In the genomic region with DNA sequence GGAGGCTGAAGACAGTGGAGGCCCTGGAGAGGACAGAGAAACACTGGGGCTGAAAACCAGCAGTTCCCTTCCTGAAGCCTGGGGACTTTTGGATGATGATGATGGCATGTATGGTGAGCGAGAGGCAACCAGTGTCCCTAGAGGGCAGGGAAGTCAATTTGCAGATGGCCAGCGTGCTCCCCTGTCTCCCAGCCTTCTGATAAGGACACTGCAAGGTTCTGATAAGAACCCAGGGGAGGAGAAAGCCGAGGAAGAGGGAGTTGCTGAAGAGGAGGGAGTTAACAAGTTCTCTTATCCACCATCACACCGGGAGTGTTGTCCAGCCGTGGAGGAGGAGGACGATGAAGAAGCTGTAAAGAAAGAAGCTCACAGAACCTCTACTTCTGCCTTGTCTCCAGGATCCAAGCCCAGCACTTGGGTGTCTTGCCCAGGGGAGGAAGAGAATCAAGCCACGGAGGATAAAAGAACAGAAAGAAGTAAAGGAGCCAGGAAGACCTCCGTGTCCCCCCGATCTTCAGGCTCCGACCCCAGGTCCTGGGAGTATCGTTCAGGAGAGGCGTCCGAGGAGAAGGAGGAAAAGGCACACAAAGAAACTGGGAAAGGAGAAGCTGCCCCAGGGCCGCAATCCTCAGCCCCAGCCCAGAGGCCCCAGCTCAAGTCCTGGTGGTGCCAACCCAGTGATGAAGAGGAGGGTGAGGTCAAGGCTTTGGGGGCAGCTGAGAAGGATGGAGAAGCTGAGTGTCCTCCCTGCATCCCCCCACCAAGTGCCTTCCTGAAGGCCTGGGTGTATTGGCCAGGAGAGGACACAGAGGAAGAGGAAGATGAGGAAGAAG, we compare ENCODE assay signal across 6 cellular contexts. TPM values are rescaled to one million over a fixed set of nuclear protein-coding genes. Genes with fewer than 3 reads are reported as not detected.
DNase-seq lines count a peak whose midpoint lies in the region; ATAC-seq lines count a peak whose summit lies in the region.

No MANE protein-coding gene starts in this region.

- H3K36me3 Mint-ChIP-seq in activated CD4-positive, alpha-beta T cell treated with anti-CD3 and anti-CD28 coated beads for 36 hours (ENCODE audit: low read depth) = peaks cover 54% of the 10 kb centered on the region

- DNase-seq in activated CD4-positive, alpha-beta T cell treated with anti-CD3 and anti-CD28 coated beads for 36 hours = peak; percentile 17
- DNase-seq in activated CD4-positive, alpha-beta T cell treated with anti-CD3 and anti-CD28 coated beads for 48 hours = no peak
- DNase-seq in NCI-H446 treated with DMSO at 0.1 percent for 48 hours (lab: John Stamatoyannopoulos, UW) (no peak), occipital lobe (lab: John Stamatoyannopoulos, UW) (no peak)

- H3K4me1 Mint-ChIP-seq in activated CD4-positive, alpha-beta T cell treated with anti-CD3 and anti-CD28 coated beads for 36 hours = peaks cover 51% of the 10 kb centered on the region

- no peaks in the 10 kb centered on the region for H3K9me3 Mint-ChIP-seq in activated CD4-positive, alpha-beta T cell treated with anti-CD3 and anti-CD28 coated beads for 36 hours (ENCODE audit: low read depth)

- WGBS in esophagus, 2 donors = 22 to 35% methylated on average over 14 of the region's 14 CpGs

- ATAC-seq in activated CD4-positive, alpha-beta T cell treated with anti-CD3 and anti-CD28 coated beads for 36 hours = no peak

- no peaks in the 10 kb centered on the region for H3K27me3 ChIP-seq in esophagus (ENCODE audit: control insufficient read depth in 1 of 2, insufficient read depth in 2 of 2, low read length in 2 of 2)

- peak overlapping the region; percentile 97 to 100 for H3K27ac ChIP-seq in esophagus (ENCODE audit: low read depth in 2 of 2, low read length in 1 of 2)
- peak overlapping the region; percentile 95 to 100 (median 99) for H3K27ac ChIP-seq in skin epidermis

- H3K9me3 ChIP-seq in esophagus (ENCODE audit: control insufficient read depth in 2 of 2, insufficient read depth in 1 of 2, low read depth in 1 of 2, low read length in 1 of 2) = no peaks in the 10 kb centered on the region

- H3K4me3 ChIP-seq in esophagus (ENCODE audit: low read depth in 1 of 2, low read length in 2 of 2) (peak overlapping the region; percentile 89 to 93), skin epidermis (peak overlapping the region; percentile 73 to 100 (median 76))

- peaks cover 11 to 16% of the 10 kb centered on the region in 2 donors for H3K36me3 ChIP-seq in esophagus (ENCODE audit: control insufficient read depth in 2 of 2, insufficient read depth in 2 of 2, low read length in 1 of 2)

- intact Hi-C loops in activated CD4-positive, alpha-beta T cell treated with anti-CD3 and anti-CD28 coated beads for 36 hours (cut with DNase I, micrococcal nuclease) = loop anchor here (2.0 to 10.0 kb wide), 8 partner anchors 15 to 801 kb away; a partner anchor contains a TSS

- POLR2A ChIA-PET in activated CD4-positive, alpha-beta T cell treated with anti-CD3 and anti-CD28 coated beads for 36 hours (lab: Charles Lee) = interaction anchor here (0.6 to 1.2 kb wide), 5 partner anchors 15 to 120 kb away, joined by 3 to 7 read pairs (median 5); a partner anchor contains a TSS

- peaks cover 7 to 9% of the 10 kb centered on the region in 2 donors for H3K4me1 ChIP-seq in esophagus (ENCODE audit: control insufficient read depth in 2 of 2, insufficient read depth in 2 of 2, low read length in 1 of 2)

- peak overlapping the region; percentile 98 for H3K4me3 Mint-ChIP-seq in activated CD4-positive, alpha-beta T cell treated with anti-CD3 and anti-CD28 coated beads for 36 hours

- H3K27me3 Mint-ChIP-seq in activated CD4-positive, alpha-beta T cell treated with anti-CD3 and anti-CD28 coated beads for 36 hours = no peaks in the 10 kb centered on the region

- H3K27ac Mint-ChIP-seq in activated CD4-positive, alpha-beta T cell treated with anti-CD3 and anti-CD28 coated beads for 36 hours = peak overlapping the region; percentile 99

- CTCF ChIA-PET in activated CD4-positive, alpha-beta T cell treated with anti-CD3 and anti-CD28 coated beads for 36 hours (lab: Charles Lee) = interaction anchor here (0.7 to 2.4 kb wide), 5 partner anchors 12 to 97 kb away, joined by 3 to 8 read pairs (median 4); a partner anchor contains a TSS

RNA-seq across cellular contexts. Expression of a gene that starts 1.5 kb away (rescaled TPM):
- 10 to 100 TPM; 51.6 to 62.4 TPM for total RNA-seq in activated CD4-positive, alpha-beta T cell treated with anti-CD3 and anti-CD28 coated beads for 36 hours
- polyA plus RNA-seq in esophagus = 100 to 1,000 TPM in 1 of 2 donors, 10 to 100 TPM in 1; 38.0 to 145 TPM
- total RNA-seq in occipital lobe = 24.6 TPM

RNA-seq across cellular contexts. Expression of a gene that starts 5.3 kb away (rescaled TPM):
- 10 to 100 TPM in 1 of 2 experiments, 1 to 10 TPM in 1; 7.0 to 10.9 TPM for total RNA-seq in activated CD4-positive, alpha-beta T cell treated with anti-CD3 and anti-CD28 coated beads for 36 hours
- 1 to 10 TPM; 8.6 to 9.2 TPM for polyA plus RNA-seq in esophagus
- total RNA-seq in occipital lobe = 0.31 TPM

RNA-seq across cellular contexts. Expression of a gene that starts 24.9 kb away (rescaled TPM):
- under 1 TPM; 0.37 to 0.87 TPM for total RNA-seq in activated CD4-positive, alpha-beta T cell treated with anti-CD3 and anti-CD28 coated beads for 36 hours
- under 1 TPM in 1 of 2 donors, not detected in 1; 0.08 TPM for polyA plus RNA-seq in esophagus
- total RNA-seq in occipital lobe = not detected

RNA-seq across cellular contexts. Expression of a gene that starts 26.4 kb away (rescaled TPM):
- 100 to 1,000 TPM; 115 to 118 TPM for total RNA-seq in activated CD4-positive, alpha-beta T cell treated with anti-CD3 and anti-CD28 coated beads for 36 hours
- 100 to 1,000 TPM in 1 of 2 donors, 10 to 100 TPM in 1; 88.2 to 116 TPM for polyA plus RNA-seq in esophagus
- total RNA-seq in occipital lobe = 42.6 TPM

RNA-seq across cellular contexts. Expression of a gene that starts 37.4 kb away (rescaled TPM):
- under 1 TPM; 0.21 to 0.83 TPM for total RNA-seq in activated CD4-positive, alpha-beta T cell treated with anti-CD3 and anti-CD28 coated beads for 36 hours
- polyA plus RNA-seq in esophagus = 1 to 10 TPM; 2.2 to 3.4 TPM
- total RNA-seq in occipital lobe = 2.5 TPM
